Comparison of ENCODE assay signal across 10 cellular contexts in the genomic region with DNA sequence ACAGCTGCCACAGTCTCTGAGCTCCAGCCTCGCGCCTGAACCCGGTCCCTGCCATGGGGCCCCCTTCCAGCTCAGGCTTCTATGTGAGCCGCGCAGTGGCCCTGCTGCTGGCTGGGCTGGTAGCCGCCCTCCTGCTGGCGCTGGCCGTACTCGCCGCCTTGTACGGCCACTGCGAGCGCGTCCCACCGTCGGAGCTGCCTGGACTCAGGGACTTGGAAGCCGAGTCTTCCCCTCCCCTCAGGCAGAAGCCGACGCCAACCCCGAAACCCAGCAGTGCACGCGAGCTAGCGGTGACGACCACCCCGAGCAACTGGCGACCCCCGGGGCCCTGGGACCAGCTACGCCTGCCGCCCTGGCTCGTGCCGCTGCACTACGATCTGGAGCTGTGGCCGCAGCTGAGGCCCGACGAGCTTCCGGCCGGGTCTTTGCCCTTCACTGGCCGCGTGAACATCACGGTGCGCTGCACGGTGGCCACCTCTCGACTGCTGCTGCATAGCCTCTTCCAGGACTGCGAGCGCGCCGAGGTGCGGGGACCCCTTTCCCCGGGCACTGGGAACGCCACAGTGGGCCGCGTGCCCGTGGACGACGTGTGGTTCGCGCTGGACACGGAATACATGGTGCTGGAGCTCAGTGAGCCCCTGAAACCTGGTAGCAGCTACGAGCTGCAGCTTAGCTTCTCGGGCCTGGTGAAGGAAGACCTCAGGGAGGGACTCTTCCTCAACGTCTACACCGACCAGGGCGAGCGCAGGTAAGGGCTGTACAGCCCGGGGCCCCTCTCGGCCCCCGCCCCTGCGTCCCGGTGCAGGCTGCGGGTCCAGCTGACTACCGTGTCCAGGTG. TPM values are rescaled to one million over a fixed set of nuclear protein-coding genes. Genes with fewer than 3 reads are reported as not detected.
DNase-seq lines count a peak whose midpoint lies in the region; ATAC-seq and TF ChIP-seq lines count a peak whose summit lies in the region.
"Had no signal": no experiment of that assay in that cellular context is flagged by ENCODE, and none has a peak within 500 bp of the region (broad histone marks: within the 10 kb centered on the region; RNA-seq: fewer than 3 reads in every experiment).

No MANE protein-coding gene starts in this region.

- H3K36me3 ChIP-seq in esophagus squamous epithelium, result no peaks in the 10 kb centered on the region

- H3K4me1 ChIP-seq in esophagus squamous epithelium, result peaks cover 7 to 22% (median 9%) of the 10 kb centered on the region in 3 donors

- 10 to 12% methylated on average over 12 of the region's 71 CpGs for WGBS in esophagus squamous epithelium, 2 donors

- intact Hi-C loops in CD14-positive monocyte (cut with micrococcal nuclease) (no loop called here), esophagus squamous epithelium (cut with DNase I) (no loop called here)

- H3K27ac ChIP-seq in HL-60 (replicated peaks), result no peak overlapping the region
- peak overlapping the region in 3 of 4 donors; percentile 34 to 59 (median 39) for H3K27ac ChIP-seq in esophagus squamous epithelium

- no peak overlapping the region for H3K27ac Mint-ChIP-seq in CD14-positive monocyte
- no peak overlapping the region for H3K27ac Mint-ChIP-seq in nephron progenitor cell
- H3K27ac Mint-ChIP-seq: activated naive CD4-positive, alpha-beta T cell treated with anti-CD3 and anti-CD28 coated beads, Interleukin-2, amount 50 U/mL, for 24 hours had no signal

- H3K27me3 Mint-ChIP-seq in CD14-positive monocyte (ENCODE audit: low read depth in 3 of 3), result peaks cover 70 to 80% (median 75%) of the 10 kb centered on the region in 3 donors
- peaks cover 55% of the 10 kb centered on the region for H3K27me3 Mint-ChIP-seq in nephron progenitor cell (ENCODE audit: low read depth, poor library complexity)

- no peak for TF ChIP-seq POLR2A in esophagus squamous epithelium (IDR thresholded peaks at IDR 0.05)

- DNase-seq in CD14-positive monocyte (ENCODE audit: low spot score) (no peak), HL-60 (ENCODE audit: low read depth in 1 of 2, low spot score in 1 of 2) (no peak), esophagus squamous epithelium (lab: John Stamatoyannopoulos, UW) (no peak), nephron progenitor cell (peak; percentile 39), glomerular visceral epithelial cell (ENCODE audit: extremely low spot score) (no peak)
- no peak for DNase-seq in effector CD4-positive, alpha-beta T cell
- DNase-seq: NCI-H1694 treated with DMSO at 0.1 percent for 48 hours had no signal

- peaks cover 13% of the 10 kb centered on the region for H3K4me1 Mint-ChIP-seq in CD14-positive monocyte
- peaks cover 2% of the 10 kb centered on the region for H3K4me1 Mint-ChIP-seq in nephron progenitor cell

- TF ChIP-seq CTCF in CD14-positive monocyte (IDR thresholded peaks at IDR 0.05) (no peak), HL-60 (IDR thresholded peaks at IDR 0.05; ENCODE audit: insufficient read depth, low read length) (no peak), esophagus squamous epithelium (IDR thresholded peaks at IDR 0.05) (no peak), nephron progenitor cell (IDR thresholded peaks at IDR 0.05) (no peak)

- peak overlapping the region; percentile 44 to 76 for H3K4me3 Mint-ChIP-seq in CD14-positive monocyte
- no peak overlapping the region for H3K4me3 Mint-ChIP-seq in nephron progenitor cell

- peaks cover 6% of the 10 kb centered on the region for H3K27me3 ChIP-seq in HL-60 (ENCODE audit: insufficient read depth, poor library complexity, severe bottlenecking)
- H3K27me3 ChIP-seq in esophagus squamous epithelium, result peaks cover 8 to 79% (median 19%) of the 10 kb centered on the region in 4 donors

- H3K36me3 Mint-ChIP-seq in CD14-positive monocyte (peaks cover 0 to 2% of the 10 kb centered on the region in 2 donors), nephron progenitor cell (ENCODE audit: low read depth) (no peaks in the 10 kb centered on the region)
- H3K36me3 Mint-ChIP-seq: activated naive CD4-positive, alpha-beta T cell treated with anti-CD3 and anti-CD28 coated beads, Interleukin-2, amount 50 U/mL, for 24 hours had no signal

- peaks cover 0 to 15% (median 3%) of the 10 kb centered on the region in 7 donors for H3K9me3 Mint-ChIP-seq in CD14-positive monocyte
- peaks cover 10% of the 10 kb centered on the region for H3K9me3 Mint-ChIP-seq in nephron progenitor cell
- H3K9me3 Mint-ChIP-seq: activated naive CD4-positive, alpha-beta T cell treated with anti-CD3 and anti-CD28 coated beads, Interleukin-2, amount 50 U/mL, for 24 hours had no signal

- H3K9me3 ChIP-seq in esophagus squamous epithelium, result no peaks in the 10 kb centered on the region

- ATAC-seq in GM18873 (IDR thresholded peaks at IDR 0.05; ENCODE audit: low FRiP score, unreplicated experiment), result no peak
- no peak for ATAC-seq in HG03469 (IDR thresholded peaks at IDR 0.05; ENCODE audit: unreplicated experiment)

- H3K4me3 ChIP-seq in HL-60 (replicated peaks; ENCODE audit: insufficient read depth, low read length) (peak overlapping the region; percentile 39), esophagus squamous epithelium (peak overlapping the region; percentile 1 to 61 (median 40))

RNA-seq across cellular contexts. Expression of a gene that starts 0.5 kb away (rescaled TPM):
- polyA plus RNA-seq in CD14-positive monocyte, result not detected
- 1 to 10 TPM in 2 of 4 donors, under 1 TPM in 1, not detected in 1; 0.31 to 2.9 (median 2.1) TPM for total RNA-seq in esophagus squamous epithelium
